ENCODE assay signal across 32 cellular contexts in genomic region chr2:43124667-43125057, GRCh38.
DNase-seq lines count a peak whose midpoint lies in the region; ATAC-seq and TF ChIP-seq lines count a peak whose summit lies in the region.
"Had no signal": no experiment of that assay in that cellular context is flagged by ENCODE, and none has a peak within 500 bp of the region (broad histone marks: within the 10 kb centered on the region; RNA-seq: fewer than 3 reads in every experiment).

No MANE protein-coding gene starts in this region.

- H3K79me2 ChIP-seq in hepatocyte: no peaks in the 10 kb centered on the region

- H3K27ac Mint-ChIP-seq in CD8-positive, alpha-beta T cell: peak overlapping the region; percentile 37
- peak overlapping the region; percentile 65 for H3K27ac Mint-ChIP-seq in stimulated activated memory B cell treated with anti-CD40 and anti-IgM and Interleukin-4, amounts not matched to agents 10 μg/mL and 1 μg/mL and 100 μg/mL, for 72 hours
- H3K27ac Mint-ChIP-seq: activated CD8-positive, alpha-beta memory T cell treated with anti-CD3 and anti-CD28 coated beads, Interleukin-2, amount 10 ng/mL, durations not matched to agents 7 days and 5 days; activated T-cell treated with anti-CD3 and anti-CD28 coated beads, Interleukin-2, amount 50 U/mL, for 72 hours; natural killer cell had no signal

- ATAC-seq in CD8-positive, alpha-beta T cell: no peak
- no peak for ATAC-seq in stimulated activated memory B cell treated with anti-CD40 and anti-IgM and Interleukin-4, amounts not matched to agents 10 μg/mL and 1 μg/mL and 100 μg/mL, for 72 hours
- ATAC-seq: activated CD8-positive, alpha-beta memory T cell treated with anti-CD3 and anti-CD28 coated beads, Interleukin-2, amount 10 ng/mL, durations not matched to agents 7 days and 5 days; activated T-cell treated with anti-CD3 and anti-CD28 coated beads, Interleukin-2, amount 50 U/mL, for 72 hours; HCT116; HepG2; natural killer cell had no signal

- intact Hi-C loops in CD8-positive, alpha-beta T cell (cut with DNase I, micrococcal nuclease): loop anchor here (5.0 to 10.0 kb wide), 5 partner anchors 100 to 418 kb away; no protein-coding TSS in a partner anchor

- peaks cover 2% of the 10 kb centered on the region for H3K9me3 Mint-ChIP-seq in CD8-positive, alpha-beta T cell
- no peaks in the 10 kb centered on the region for H3K9me3 Mint-ChIP-seq in stimulated activated memory B cell treated with anti-CD40 and anti-IgM and Interleukin-4, amounts not matched to agents 10 μg/mL and 1 μg/mL and 100 μg/mL, for 72 hours
- H3K9me3 Mint-ChIP-seq: natural killer cell had no signal

- POLR2A ChIA-PET in CD8-positive, alpha-beta T cell (lab: Charles Lee): interaction anchor here (1.2 to 24.8 kb wide), 2 partner anchors 12 to 97 kb away, joined by 4 to 1192 read pairs; partner anchors contain the start of gene ZFP36L2

- H2AFZ ChIP-seq in hepatocyte: no peak overlapping the region

- peaks cover 5% of the 10 kb centered on the region for H3K36me3 Mint-ChIP-seq in CD8-positive, alpha-beta T cell
- H3K36me3 Mint-ChIP-seq in stimulated activated memory B cell treated with anti-CD40 and anti-IgM and Interleukin-4, amounts not matched to agents 10 μg/mL and 1 μg/mL and 100 μg/mL, for 72 hours: no peaks in the 10 kb centered on the region
- H3K36me3 Mint-ChIP-seq: natural killer cell had no signal

- no peaks in the 10 kb centered on the region for H3K27me3 ChIP-seq in CD8-positive, alpha-beta T cell (ENCODE audit: insufficient read depth, low read length)
- no peaks in the 10 kb centered on the region for H3K27me3 ChIP-seq in hepatocyte
- H3K27me3 ChIP-seq: heart left ventricle, ovary, stomach, tibial artery had no signal

- H3K4me2 ChIP-seq in hepatocyte: no peak overlapping the region

- H3K36me3 ChIP-seq in CD8-positive, alpha-beta T cell (ENCODE audit: insufficient read depth, low read length): no peaks in the 10 kb centered on the region
- no peaks in the 10 kb centered on the region for H3K36me3 ChIP-seq in hepatocyte (replicated peaks; ENCODE audit: insufficient read depth, low read depth)
- H3K36me3 ChIP-seq: heart left ventricle, ovary, stomach, tibial artery had no signal

- no peaks in the 10 kb centered on the region for H3K27me3 Mint-ChIP-seq in CD8-positive, alpha-beta T cell (ENCODE audit: low read depth)
- no peaks in the 10 kb centered on the region for H3K27me3 Mint-ChIP-seq in stimulated activated memory B cell treated with anti-CD40 and anti-IgM and Interleukin-4, amounts not matched to agents 10 μg/mL and 1 μg/mL and 100 μg/mL, for 72 hours
- H3K27me3 Mint-ChIP-seq: activated CD8-positive, alpha-beta memory T cell treated with anti-CD3 and anti-CD28 coated beads, Interleukin-2, amount 10 ng/mL, durations not matched to agents 7 days and 5 days had no signal

- peaks cover 70% of the 10 kb centered on the region for H3K4me1 Mint-ChIP-seq in CD8-positive, alpha-beta T cell (ENCODE audit: low read depth)
- H3K4me1 Mint-ChIP-seq in stimulated activated memory B cell treated with anti-CD40 and anti-IgM and Interleukin-4, amounts not matched to agents 10 μg/mL and 1 μg/mL and 100 μg/mL, for 72 hours: peaks cover 60% of the 10 kb centered on the region

- 96% methylated on average over 8 of the region's 8 CpGs for whole genome bisulfite sequencing in hepatocyte (ENCODE audit: low lambda C conversion rate, missing lambda C conversion rate)

- CTCF ChIA-PET in CD8-positive, alpha-beta T cell (lab: Charles Lee): interaction anchor here (0.9 to 17.4 kb wide), 9 partner anchors 10 to 359 kb away, joined by 3 to 666 read pairs (median 8); partner anchors contain the start of gene ZFP36L2

- no peak overlapping the region for H3K4me3 ChIP-seq in CD8-positive, alpha-beta T cell (ENCODE audit: low read depth, low read length)
- no peak overlapping the region for H3K4me3 ChIP-seq in hepatocyte
- H3K4me3 ChIP-seq: heart left ventricle, lung, ovary, stomach, tibial artery had no signal

- no peaks in the 10 kb centered on the region for H4K20me1 ChIP-seq in hepatocyte (ENCODE audit: insufficient read depth, poor library complexity, severe bottlenecking)

- H3K9me2 ChIP-seq in hepatocyte (replicated peaks; ENCODE audit: insufficient read depth): no peaks in the 10 kb centered on the region

- peak overlapping the region; percentile 68 for H3K4me3 Mint-ChIP-seq in CD8-positive, alpha-beta T cell
- H3K4me3 Mint-ChIP-seq in stimulated activated memory B cell treated with anti-CD40 and anti-IgM and Interleukin-4, amounts not matched to agents 10 μg/mL and 1 μg/mL and 100 μg/mL, for 72 hours: no peak overlapping the region
- H3K4me3 Mint-ChIP-seq: activated CD8-positive, alpha-beta memory T cell treated with anti-CD3 and anti-CD28 coated beads, Interleukin-2, amount 10 ng/mL, durations not matched to agents 7 days and 5 days; activated T-cell treated with anti-CD3 and anti-CD28 coated beads, Interleukin-2, amount 50 U/mL, for 72 hours; natural killer cell had no signal

- H3K27ac ChIP-seq in CD8-positive, alpha-beta T cell (ENCODE audit: low read depth, low read length): no peak overlapping the region
- no peak overlapping the region for H3K27ac ChIP-seq in hepatocyte
- H3K27ac ChIP-seq: heart left ventricle, ovary, stomach, tibial artery had no signal

- DNase-seq in CD8-positive, alpha-beta T cell: no peak
- DNase-seq in MV-4-11 (lab: John Stamatoyannopoulos, UW): peak; percentile 52
- DNase-seq in hepatocyte (ENCODE audit: low spot score): peak; percentile 2
- no peak for DNase-seq in HuH-7.5 (ENCODE audit: low spot score)
- no peak for DNase-seq in activated CD4-positive, alpha-beta T cell treated with anti-CD3 and anti-CD28 coated beads for 4 hours
- DNase-seq in iPS-NIHi11 (ENCODE audit: low spot score): no peak
- DNase-seq: activated CD4-positive, alpha-beta T cell treated with anti-CD3 and anti-CD28 coated beads, Interleukin-2, amount 50 U/mL, for 4 hours; activated CD4-positive, CD25-positive, alpha-beta regulatory T cell; activated CD8-positive, alpha-beta memory T cell treated with anti-CD3 and anti-CD28 coated beads, Interleukin-2, amount 10 ng/mL, durations not matched to agents 7 days and 5 days; activated T-cell treated with anti-CD3 and anti-CD28 coated beads, Interleukin-2, amount 50 U/mL, for 72 hours; C1 segment of cervical spinal cord; central memory CD4-positive, alpha-beta T cell; DMS79; foreskin melanocyte; GF-D8; natural killer cell; NCI-H1048; NCI-H1694; NCI-H446; NCI-H748 treated with DMSO at 0.1 percent for 48 hours; retina; RPMI8226; small intestine; stomach; T-helper 1 cell had no signal

- H3K4me1 ChIP-seq in CD8-positive, alpha-beta T cell (ENCODE audit: insufficient read depth, low read length): peaks cover 65% of the 10 kb centered on the region
- peaks cover 9% of the 10 kb centered on the region for H3K4me1 ChIP-seq in hepatocyte (ENCODE audit: insufficient read depth)

- no peak for TF ChIP-seq CTCF in CD8-positive, alpha-beta T cell (IDR thresholded peaks at IDR 0.05)
- no peak for TF ChIP-seq CTCF in hepatocyte (IDR thresholded peaks at IDR 0.05; ENCODE audit: poor library complexity)

- no peaks in the 10 kb centered on the region for H3K9me3 ChIP-seq in CD8-positive, alpha-beta T cell (ENCODE audit: low read length)
- H3K9me3 ChIP-seq in hepatocyte (ENCODE audit: low read depth): no peaks in the 10 kb centered on the region
- H3K9me3 ChIP-seq: ovary had no signal

Comparison
In these comparisons a context has a peak if more than half of its experiments do, and no peak if none do; other contexts are left out.
1. DNase-seq: peak in MV-4-11 (single experiment) and hepatocyte (single experiment); none in CD8-positive, alpha-beta T cell (0 of 7), HuH-7.5 (single experiment), activated CD4-positive, alpha-beta T cell treated with anti-CD3 and anti-CD28 coated beads for 4 hours (0 of 2) and iPS-NIHi11 (single experiment).